ENCODE assay signal across 11 cellular contexts in the genomic region with DNA sequence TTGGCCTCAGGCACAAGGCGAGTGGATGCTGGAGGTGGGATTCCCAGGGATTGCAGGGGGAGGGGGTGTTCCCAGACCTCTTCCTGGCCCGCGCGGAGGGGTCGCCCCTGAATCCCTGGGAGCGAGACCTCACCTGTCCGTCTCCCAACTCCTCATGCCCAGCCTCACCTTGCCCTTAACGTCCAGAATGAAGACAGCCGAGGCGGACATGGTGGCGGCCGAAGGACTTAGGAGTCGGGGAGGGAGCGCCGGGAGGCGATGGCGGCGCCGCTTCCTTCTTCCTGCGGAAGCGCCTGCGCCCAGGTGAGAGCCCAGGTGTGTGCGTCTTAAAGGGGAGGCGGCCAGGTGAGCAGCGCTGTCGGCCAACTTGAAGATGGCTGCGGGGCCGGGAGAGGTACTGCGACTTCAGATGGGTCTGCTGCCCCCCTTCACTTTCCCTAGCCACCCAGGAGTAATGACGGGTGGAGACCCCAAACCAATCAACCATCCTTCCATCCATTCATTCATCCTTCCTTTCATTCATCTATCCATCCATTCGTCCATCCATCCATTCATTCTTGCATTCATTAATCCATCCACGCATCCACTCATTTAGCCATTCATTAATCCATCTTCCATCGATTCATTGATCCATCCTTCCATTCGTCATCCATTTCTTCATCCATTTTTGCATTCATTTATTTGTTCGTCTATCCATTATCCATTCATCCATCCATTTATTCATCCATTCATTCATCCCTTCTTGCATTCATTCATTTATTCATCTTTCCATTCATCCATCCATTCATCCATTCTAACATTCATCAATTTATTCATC. TPM values are rescaled to one million over a fixed set of nuclear protein-coding genes. Genes with fewer than 3 reads are reported as not detected.
DNase-seq lines count a peak whose midpoint lies in the region; ATAC-seq and TF ChIP-seq lines count a peak whose summit lies in the region.
"Had no signal": no experiment of that assay in that cellular context is flagged by ENCODE, and none has a peak within 500 bp of the region (broad histone marks: within the 10 kb centered on the region; RNA-seq: fewer than 3 reads in every experiment).

AP1M2 (minus strand) TSS at position 291 of the 817 bp plus-strand sequence; CDS start at position 210, 81 bp downstream.

- H3K4me3 Mint-ChIP-seq in progenitor cell of endocrine pancreas (ENCODE audit: low read depth) (peak within 1 kb of the TSS; percentile 93), immature natural killer cell (peak within 1 kb of the TSS in 1 of 5 donors; percentile 1)
- H3K4me3 Mint-ChIP-seq: T-helper 1 cell treated with Interleukin-12 subunit alpha and Interleukin-12 subunit beta and Interleukin-4 antibody, amounts not matched to agents 30 μg/mL and 1 μg/mL, for 36 hours had no signal

- H3K27ac ChIP-seq in hepatocyte: peak within 1 kb of the TSS; percentile 71

- no peaks in the 10 kb centered on the region for H3K27me3 ChIP-seq in hepatocyte

- peaks cover 8% of the 10 kb centered on the region for H3K4me1 Mint-ChIP-seq in progenitor cell of endocrine pancreas (ENCODE audit: low read depth)
- H3K4me1 Mint-ChIP-seq in immature natural killer cell: peaks cover 17 to 32% of the 10 kb centered on the region in 2 donors

- peaks cover 5% of the 10 kb centered on the region for H3K9me3 Mint-ChIP-seq in progenitor cell of endocrine pancreas (ENCODE audit: low read depth)
- H3K9me3 Mint-ChIP-seq in immature natural killer cell: no peaks in the 10 kb centered on the region
- H3K9me3 Mint-ChIP-seq: T-helper 1 cell treated with Interleukin-12 subunit alpha and Interleukin-12 subunit beta and Interleukin-4 antibody, amounts not matched to agents 30 μg/mL and 1 μg/mL, for 36 hours had no signal

- no peaks in the 10 kb centered on the region for H4K20me1 ChIP-seq in hepatocyte (ENCODE audit: insufficient read depth, poor library complexity, severe bottlenecking)

- H3K27ac Mint-ChIP-seq in progenitor cell of endocrine pancreas (peak within 1 kb of the TSS; percentile 90), immature natural killer cell (peak within 1 kb of the TSS in 1 of 6 donors; percentile 22)
- H3K27ac Mint-ChIP-seq: T-helper 1 cell treated with Interleukin-12 subunit alpha and Interleukin-12 subunit beta and Interleukin-4 antibody, amounts not matched to agents 30 μg/mL and 1 μg/mL, for 36 hours had no signal

- H3K36me3 ChIP-seq in hepatocyte (replicated peaks; ENCODE audit: insufficient read depth, low read depth): no peaks in the 10 kb centered on the region

- no peaks in the 10 kb centered on the region for H3K9me2 ChIP-seq in hepatocyte (replicated peaks; ENCODE audit: insufficient read depth)

- H3K4me3 ChIP-seq in hepatocyte: peak within 1 kb of the TSS; percentile 61

- H3K36me3 Mint-ChIP-seq in progenitor cell of endocrine pancreas (ENCODE audit: insufficient read depth): peaks cover 1% of the 10 kb centered on the region
- peaks cover 0 to 6% (median 0%) of the 10 kb centered on the region in 3 donors for H3K36me3 Mint-ChIP-seq in immature natural killer cell

- H2AFZ ChIP-seq in hepatocyte: peak within 1 kb of the TSS; percentile 80

- no peaks in the 10 kb centered on the region for H3K9me3 ChIP-seq in hepatocyte (ENCODE audit: low read depth)

- H3K79me2 ChIP-seq in hepatocyte: peaks cover 7% of the 10 kb centered on the region

- H3K4me1 ChIP-seq in hepatocyte (ENCODE audit: insufficient read depth): no peaks in the 10 kb centered on the region

- DNase-seq in DMS79 treated with DMSO at 0.1 percent for 48 hours (lab: John Stamatoyannopoulos, UW) (peak; percentile 76), NCI-H526 (lab: John Stamatoyannopoulos, UW) (peak; percentile 19 to 56), hepatocyte (ENCODE audit: low spot score) (peak; percentile 76), progenitor cell of endocrine pancreas (ENCODE audit: low spot score, unreplicated experiment) (peak; percentile 50), Kasumi-1 (lab: John Stamatoyannopoulos, UW) (no peak), immature natural killer cell (no peak)
- DNase-seq: NCI-H524, occipital lobe had no signal

- WGBS in hepatocyte (ENCODE audit: low lambda C conversion rate, missing lambda C conversion rate): 14% methylated on average over 35 of the region's 35 CpGs

- peaks cover 8% of the 10 kb centered on the region for H3K27me3 Mint-ChIP-seq in progenitor cell of endocrine pancreas
- H3K27me3 Mint-ChIP-seq in immature natural killer cell (ENCODE audit: low read depth in 3 of 3): peaks cover 0 to 5% (median 3%) of the 10 kb centered on the region in 3 donors

- ATAC-seq in GM18511 (IDR thresholded peaks at IDR 0.05; ENCODE audit: unreplicated experiment): no peak
- no peak for ATAC-seq in HG02970 (IDR thresholded peaks at IDR 0.05; ENCODE audit: low FRiP score, unreplicated experiment)

- peak within 1 kb of the TSS; percentile 78 for H3K4me2 ChIP-seq in hepatocyte

- TF ChIP-seq CTCF in hepatocyte (IDR thresholded peaks at IDR 0.05; ENCODE audit: poor library complexity) (no peak), progenitor cell of endocrine pancreas (IDR thresholded peaks at IDR 0.05; ENCODE audit: unreplicated experiment) (no peak)

RNA-seq across cellular contexts. Expression of gene AP1M2, which starts in this region (rescaled TPM):
- total RNA-seq in hepatocyte (63.7 and 66.5 TPM in 2 replicates), progenitor cell of endocrine pancreas (107 and 110 TPM in 2 replicates)
- polyA plus RNA-seq in hepatocyte (67.4 and 69.4 TPM in 2 replicates), immature natural killer cell (1 to 10 TPM in 1 of 3 donors, not detected in 2; 1.8 TPM)
- total RNA-seq: occipital lobe had no signal

Comparison
In these comparisons a context has a peak if more than half of its experiments do, and no peak if none do; other contexts are left out.
1. RNA of gene AP1M2 (polyA plus RNA-seq): 67.4 to 69.4 TPM in hepatocyte; 1.8 TPM in immature natural killer cell; every median in the first group is over 10 times any median in the second.
2. DNase-seq: peak in DMS79 treated with DMSO at 0.1 percent for 48 hours (single experiment), NCI-H526 (2 of 2), hepatocyte (single experiment) and progenitor cell of endocrine pancreas (single experiment); none in Kasumi-1 (0 of 2) and immature natural killer cell (0 of 3).